ENCODE assay signal across 8 cellular contexts in genomic region chr16:14286381-14287230, GRCh38.
A peak's percentile ranks its signal among the peaks of the same experiment; 100 is the strongest.
DNase-seq lines count a peak whose midpoint lies in the region; ATAC-seq, FAIRE-seq and TF ChIP-seq lines count a peak whose summit lies in the region.

No MANE protein-coding gene starts in this region.

- H3K27me3 ChIP-seq in MM.1S (replicated peaks; ENCODE audit: insufficient read depth, low read length), result no peaks in the 10 kb centered on the region
- H3K27me3 ChIP-seq in left lung, result no peaks in the 10 kb centered on the region

- no peak overlapping the region for H3K27ac Mint-ChIP-seq in MCF 10A (ENCODE audit: low read depth, unreplicated experiment)

- intact Hi-C loops in MCF 10A (cut with micrococcal nuclease), result loop anchor here (5.0 kb wide), 1 partner anchor 241 kb away; no protein-coding TSS in a partner anchor
- intact Hi-C loops in left lung (cut with DNase I), result loop anchor here in 1 of 2 donors (10.0 kb wide), 1 partner anchor 362 kb away; the partner anchor contains the start of gene ERCC4

- POLR2A ChIA-PET in MCF 10A (lab: Yijun Ruan, JAX), result interaction anchor here (1.5 to 1.7 kb wide), 4 partner anchors 8 to 367 kb away, joined by 4 to 7 read pairs (median 6); partner anchors contain the start of gene ERCC4

- peaks cover 5% of the 10 kb centered on the region for H3K4me1 Mint-ChIP-seq in MCF 10A (ENCODE audit: insufficient read depth, unreplicated experiment)

- FAIRE-seq in GM19239 (lab: Jason Lieb, UNC), result peak; percentile 40

- peaks cover 8% of the 10 kb centered on the region for H3K9me3 Mint-ChIP-seq in MCF 10A (ENCODE audit: unreplicated experiment)

- H4K20me1 ChIP-seq in MM.1S (ENCODE audit: insufficient read depth, low read length), result no peaks in the 10 kb centered on the region

- no peaks in the 10 kb centered on the region for H3K27me3 Mint-ChIP-seq in MCF 10A (ENCODE audit: insufficient read depth, unreplicated experiment)

- H3K79me2 ChIP-seq in MM.1S (ENCODE audit: low read length), result no peaks in the 10 kb centered on the region

- CTCF ChIA-PET in MCF 10A (lab: Yijun Ruan, JAX), result interaction anchor here (0.6 to 2.5 kb wide), 9 partner anchors 38 to 375 kb away, joined by 3 to 12 read pairs (median 3); partner anchors contain the start of gene ERCC4

- no TSS peak for BruUV-seq in MCF 10A (replicated peaks; lab: Mats Ljungman, UMichigan)

- no peak overlapping the region; the same call in 1 of the 2 replicates for H3K9ac ChIP-seq in MM.1S (ENCODE audit: low read length)

- H3K4me1 ChIP-seq in MM.1S (ENCODE audit: low read length), result peaks cover 19% of the 10 kb centered on the region
- H3K4me1 ChIP-seq in left lung, result peaks cover 3 to 17% of the 10 kb centered on the region in 2 donors

- peaks cover 15% of the 10 kb centered on the region for H3K36me3 Mint-ChIP-seq in MCF 10A (ENCODE audit: insufficient read depth, unreplicated experiment)

- no peak for TF ChIP-seq CTCF in MM.1S (IDR thresholded peaks at IDR 0.05; ENCODE audit: low read length)
- TF ChIP-seq CTCF in MCF 10A (IDR thresholded peaks at IDR 0.05; ENCODE audit: unreplicated experiment), result no peak
- no peak for TF ChIP-seq CTCF in left lung (IDR thresholded peaks at IDR 0.05)

- H2AFZ ChIP-seq in MM.1S (ENCODE audit: low read length), result peak overlapping the region; percentile 43; the same call in 1 of the 2 replicates

- H3K27ac ChIP-seq in MM.1S (ENCODE audit: low read length) (peak overlapping the region; percentile 43; the same call in 1 of the 2 replicates), left lung (peak overlapping the region; percentile 53 to 86), substantia nigra (ENCODE audit: low read depth, low read length, poor library complexity, severe bottlenecking) (peak overlapping the region; percentile 64)

- H3K9me3 ChIP-seq in MM.1S (replicated peaks; ENCODE audit: insufficient read depth, low read length) (no peaks in the 10 kb centered on the region), left lung (peaks cover 0 to 18% of the 10 kb centered on the region in 2 donors)

- no peak for ATAC-seq in left lung

- peaks cover 26% of the 10 kb centered on the region for H3F3A ChIP-seq in MM.1S (ENCODE audit: insufficient read depth, low read length)

- peak overlapping the region; percentile 82 for H3K4me3 Mint-ChIP-seq in MCF 10A (ENCODE audit: unreplicated experiment)

- DNase-seq in AG08395 (ENCODE audit: low spot score), result peak; percentile 44
- no peak for DNase-seq in GM19239 (ENCODE audit: insufficient read length, low spot score)
- DNase-seq in MM.1S, result no peak
- no peak for DNase-seq in MCF 10A (ENCODE audit: unreplicated experiment)
- DNase-seq in left lung, result no peak
- DNase-seq in substantia nigra (lab: John Stamatoyannopoulos, UW), result peak in 8 of 49 donors; percentile 33 to 79 (median 46)
- no peak for DNase-seq in HK-2 (ENCODE audit: unreplicated experiment)
- DNase-seq in NCI-H1092 (lab: John Stamatoyannopoulos, UW), result no peak

- H3K4me2 ChIP-seq in MM.1S (ENCODE audit: low read depth, low read length), result peak overlapping the region; percentile 77

- H3K36me3 ChIP-seq in MM.1S (replicated peaks; ENCODE audit: insufficient read depth, low read length) (no peaks in the 10 kb centered on the region), left lung (no peaks in the 10 kb centered on the region)

- H3K9me2 ChIP-seq in MM.1S (replicated peaks; ENCODE audit: insufficient read depth, low read length), result no peaks in the 10 kb centered on the region

- H3K4me3 ChIP-seq in MM.1S (ENCODE audit: low read length) (peak overlapping the region; percentile 83), left lung (peak overlapping the region; percentile 77 to 80)
